29 cellular contexts compared by ENCODE assay signal in genomic region chr22:48251629-48252028, GRCh38.
"Had no signal": no experiment of that assay in that cellular context is flagged by ENCODE, and none has a peak within 500 bp of the region (broad histone marks: within the 10 kb centered on the region; RNA-seq: fewer than 3 reads in every experiment).

No MANE protein-coding gene starts in this region.

- H3K4me1 ChIP-seq: adrenal gland, ascending aorta, breast epithelium had no signal

- H3K27ac ChIP-seq: adrenal gland, ascending aorta, breast epithelium, cardiac muscle cell, coronary artery, dorsolateral prefrontal cortex, WERI-Rb-1 had no signal

- ATAC-seq: activated CD4-positive, CD25-positive, alpha-beta regulatory T cell treated with anti-CD3 and anti-CD28 coated beads, Interleukin-2, amount 50 U/mL, for 24 hours; activated CD8-positive, alpha-beta T cell treated with anti-CD3 and anti-CD28 coated beads, Interleukin-2, amount 10 ng/mL, durations not matched to agents 7 days and 5 days; activated naive CD8-positive, alpha-beta T cell treated with anti-CD3 and anti-CD28 coated beads, Interleukin-2, amount 50 U/mL, for 24 hours; activated T-cell treated with anti-CD3 and anti-CD28 coated beads, Interleukin-2, amount 50 U/mL, for 72 hours; esophagus mucosa; T-cell had no signal

- H3K4me3 ChIP-seq: adrenal gland, ascending aorta, breast epithelium, cardiac muscle cell, coronary artery, dorsolateral prefrontal cortex had no signal

- H3K36me3 ChIP-seq: adrenal gland, ascending aorta, breast epithelium, cardiac muscle cell, WERI-Rb-1 had no signal

- H3K27me3 ChIP-seq: adrenal gland, ascending aorta, cardiac muscle cell had no signal

- DNase-seq: activated B cell treated with CpG ODN at 0.5 μM for 24 hours; activated CD4-positive, alpha-beta memory T cell treated with anti-CD3 and anti-CD28 coated beads for 36 hours; activated CD4-positive, alpha-beta T cell treated with anti-CD3 and anti-CD28 coated beads for 48 hours; activated CD4-positive, alpha-beta T cell treated with anti-CD3 and anti-CD28 coated beads, Interleukin-2, amount 50 U/mL, for 1 hour; activated CD8-positive, alpha-beta memory T cell treated with anti-CD3 and anti-CD28 coated beads, Interleukin-2, amount 50 U/mL, for 48 hours; activated CD8-positive, alpha-beta T cell treated with anti-CD3 and anti-CD28 coated beads, Interleukin-2, amount 10 ng/mL, durations not matched to agents 7 days and 5 days; activated gamma-delta T cell; activated naive CD4-positive, alpha-beta T cell; activated naive CD4-positive, alpha-beta T cell treated with anti-CD3 and anti-CD28 coated beads, Interleukin-2, amount 50 U/mL, for 16 hours; activated naive CD8-positive, alpha-beta T cell treated with anti-CD3 and anti-CD28 coated beads for 36 hours; activated naive CD8-positive, alpha-beta T cell treated with anti-CD3 and anti-CD28 coated beads, Interleukin-2, amount 50 U/mL, for 24 hours; activated T-cell treated with anti-CD3 and anti-CD28 coated beads for 4 hours; activated T-cell treated with anti-CD3 and anti-CD28 coated beads, Interleukin-2, amount 50 U/mL, for 24 hours; activated T-cell treated with anti-CD3 and anti-CD28 coated beads, Interleukin-2, amount 50 U/mL, for 72 hours; adrenal gland; amygdala; dorsolateral prefrontal cortex; effector memory CD4-positive, alpha-beta T cell; foreskin fibroblast; SW 1271; T-cell; T1000; WERI-Rb-1 had no signal

- H3K9me3 ChIP-seq: adrenal gland, ascending aorta, breast epithelium had no signal
